ENCODE assay signal across 22 cellular contexts in genomic region chr18:25423267-25423666, GRCh38.
"Had no signal": no experiment of that assay in that cellular context is flagged by ENCODE, and none has a peak within 500 bp of the region (broad histone marks: within the 10 kb centered on the region; RNA-seq: fewer than 3 reads in every experiment).

No MANE protein-coding gene starts in this region.

- H3K27ac Mint-ChIP-seq: mesothelial cell of epicardium; natural killer cell treated with Interleukin-12 subunit alpha and Interleukin-12 subunit beta and Interleukin-15 and Interleukin-18, amount 100 ng/mL, for 72 hours; stimulated activated effector memory CD8-positive, alpha-beta T cell treated with anti-CD3 and anti-CD28 coated beads, Interleukin-12 subunit alpha, Interleukin-12 subunit beta, amount 100 ng/mL, for 72 hours; type B pancreatic cell had no signal

- DNase-seq: dorsolateral prefrontal cortex; effector CD4-positive, alpha-beta T cell; foreskin fibroblast; gastrocnemius medialis; head of caudate nucleus; mesenchymal stem cell; mucosa of descending colon; naive B cell; nucleus accumbens; stimulated activated CD4-positive, alpha-beta T cell treated with anti-CD3 and anti-CD28 coated beads, Interleukin-12 subunit alpha, Interleukin-12 subunit beta, amount 100 ng/mL, for 4 hours; stimulated activated CD4-positive, alpha-beta T cell treated with anti-CD3 and anti-CD28 coated beads, Interleukin-2, amount 100 ng/mL, for 24 hours; stimulated activated CD4-positive, alpha-beta T cell treated with anti-CD3 and anti-CD28 coated beads, Interleukin-4, amount 100 ng/mL, for 24 hours; stimulated activated naive CD4-positive, alpha-beta T cell treated with Interleukin-2 at 50 U/mL for 16 hours; stomach; thyroid gland had no signal

- ATAC-seq: esophagus mucosa; gastrocnemius medialis; left lobe of liver; mucosa of descending colon; natural killer cell treated with Interleukin-12 subunit alpha and Interleukin-12 subunit beta and Interleukin-15 and Interleukin-18, amount 100 ng/mL, for 72 hours; sciatic nerve; stimulated activated effector memory CD8-positive, alpha-beta T cell treated with anti-CD3 and anti-CD28 coated beads, Interleukin-12 subunit alpha, Interleukin-12 subunit beta, amount 100 ng/mL, for 72 hours had no signal

- H3K4me1 Mint-ChIP-seq: naive B cell; stimulated activated effector memory CD8-positive, alpha-beta T cell treated with anti-CD3 and anti-CD28 coated beads, Interleukin-12 subunit alpha, Interleukin-12 subunit beta, amount 100 ng/mL, for 72 hours had no signal

- H3K36me3 Mint-ChIP-seq: mesothelial cell of epicardium; natural killer cell treated with Interleukin-12 subunit alpha and Interleukin-12 subunit beta and Interleukin-15 and Interleukin-18, amount 100 ng/mL, for 72 hours; stimulated activated effector memory CD8-positive, alpha-beta T cell treated with anti-CD3 and anti-CD28 coated beads, Interleukin-12 subunit alpha, Interleukin-12 subunit beta, amount 100 ng/mL, for 72 hours; type B pancreatic cell had no signal

- H3K9me3 Mint-ChIP-seq: natural killer cell treated with Interleukin-12 subunit alpha and Interleukin-12 subunit beta and Interleukin-15 and Interleukin-18, amount 100 ng/mL, for 72 hours had no signal

- H3K4me3 Mint-ChIP-seq: mesothelial cell of epicardium; naive B cell; natural killer cell treated with Interleukin-12 subunit alpha and Interleukin-12 subunit beta and Interleukin-15 and Interleukin-18, amount 100 ng/mL, for 72 hours; stimulated activated effector memory CD8-positive, alpha-beta T cell treated with anti-CD3 and anti-CD28 coated beads, Interleukin-12 subunit alpha, Interleukin-12 subunit beta, amount 100 ng/mL, for 72 hours; type B pancreatic cell had no signal
